22 cellular contexts compared by ENCODE assay signal in the genomic region with DNA sequence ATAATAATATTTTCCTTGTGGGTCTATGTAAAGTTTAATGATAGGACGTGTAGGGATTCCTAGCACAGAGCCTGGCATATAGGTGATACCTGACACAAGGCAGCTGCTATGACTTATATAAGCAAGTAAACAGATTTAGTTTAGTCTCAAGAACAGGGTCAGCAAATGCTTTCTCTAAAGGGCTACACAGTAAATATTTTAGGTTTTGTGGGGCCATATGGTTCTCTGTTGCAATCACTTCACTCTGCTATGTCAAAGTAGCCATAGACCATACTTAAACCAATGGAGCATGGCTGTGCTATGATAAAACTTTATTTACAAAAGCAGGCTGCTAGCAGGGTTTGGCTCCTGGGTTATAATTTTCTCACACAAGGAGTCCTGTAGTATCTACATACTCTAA.
"Had no signal": no experiment of that assay in that cellular context is flagged by ENCODE, and none has a peak within 500 bp of the region (broad histone marks: within the 10 kb centered on the region; RNA-seq: fewer than 3 reads in every experiment).

No MANE protein-coding gene starts in this region.

- H3K36me3 Mint-ChIP-seq: naive thymus-derived CD4-positive, alpha-beta T cell; neural progenitor cell; stimulated activated memory B cell treated with anti-CD40 and anti-IgM and Interleukin-4, amounts not matched to agents 10 μg/mL and 1 μg/mL and 100 μg/mL, for 72 hours; type B pancreatic cell had no signal

- H3K9me3 Mint-ChIP-seq: nephron, neural progenitor cell, type B pancreatic cell had no signal

- H3K27ac Mint-ChIP-seq: endodermal cell; naive thymus-derived CD4-positive, alpha-beta T cell; nephron; neural progenitor cell; stimulated activated memory B cell treated with anti-CD40 and anti-IgM and Interleukin-4, amounts not matched to agents 10 μg/mL and 1 μg/mL and 100 μg/mL, for 72 hours; type B pancreatic cell had no signal

- H3K4me3 Mint-ChIP-seq: endodermal cell; naive thymus-derived CD4-positive, alpha-beta T cell; nephron; neural progenitor cell; stimulated activated memory B cell treated with anti-CD40 and anti-IgM and Interleukin-4, amounts not matched to agents 10 μg/mL and 1 μg/mL and 100 μg/mL, for 72 hours; type B pancreatic cell had no signal

- DNase-seq: effector CD8-positive, alpha-beta T cell; endodermal cell; gastrocnemius medialis; heart left ventricle; left cardiac atrium; left lung; mesendoderm; midbrain; naive thymus-derived CD4-positive, alpha-beta T cell; right cardiac atrium; sigmoid colon; spleen; stimulated activated CD4-positive, alpha-beta T cell treated with anti-CD3 and anti-CD28 coated beads, Interleukin-4, amount 100 ng/mL, for 4 hours; stimulated activated naive CD8-positive, alpha-beta T cell treated with anti-CD3 and anti-CD28 coated beads, Interleukin-15, Interleukin-2, amounts not matched to agents 100 U/mL and 50 U/mL, for 24 hours; testis; tibial artery had no signal

- H3K4me1 Mint-ChIP-seq: naive thymus-derived CD4-positive, alpha-beta T cell; nephron; stimulated activated memory B cell treated with anti-CD40 and anti-IgM and Interleukin-4, amounts not matched to agents 10 μg/mL and 1 μg/mL and 100 μg/mL, for 72 hours had no signal

- H3K4me3 ChIP-seq: gastrocnemius medialis, heart left ventricle, hepatocyte, left lung, neural progenitor cell, prostate gland, sigmoid colon, spleen, testis, tibial artery had no signal
